ENCODE assay signal across 25 cellular contexts in genomic region chr1:21680918-21681317, GRCh38. TPM values are rescaled to one million over a fixed set of nuclear protein-coding genes. Genes with fewer than 3 reads are reported as not detected.
DNase-seq lines count a peak whose midpoint lies in the region; TF ChIP-seq lines count a peak whose summit lies in the region.
"Had no signal": no experiment of that assay in that cellular context is flagged by ENCODE, and none has a peak within 500 bp of the region (broad histone marks: within the 10 kb centered on the region; RNA-seq: fewer than 3 reads in every experiment).

No MANE protein-coding gene starts in this region.

- H3K27me3 Mint-ChIP-seq in glutamatergic neuron (ENCODE audit: unreplicated experiment), result peaks cover 6% of the 10 kb centered on the region
- H3K27me3 Mint-ChIP-seq: activated naive CD8-positive, alpha-beta T cell; CD4-positive, CD25-positive, alpha-beta regulatory T cell; stimulated activated memory B cell treated with anti-CD40 and anti-IgM and Interleukin-4, amounts not matched to agents 10 μg/mL and 1 μg/mL and 100 μg/mL, for 72 hours had no signal

- intact Hi-C loops in testis (cut with DNase I; ENCODE audit: low total_unique reads), result no loop called here

- peak; percentile 84 for DNase-seq in AG20443 (ENCODE audit: low spot score)
- peak; percentile 29 for DNase-seq in HCEC 1CT
- peak; percentile 20 for DNase-seq in amniotic stem cell (lab: John Stamatoyannopoulos, UW)
- no peak for DNase-seq in glutamatergic neuron
- DNase-seq in DMS53 treated with DMSO at 0.1 percent for 48 hours (lab: John Stamatoyannopoulos, UW; ENCODE audit: unreplicated experiment), result no peak
- no peak for DNase-seq in NCI-H2196 treated with DMSO at 0.1 percent for 48 hours (lab: John Stamatoyannopoulos, UW; ENCODE audit: unreplicated experiment)
- no peak for DNase-seq in testis
- DNase-seq in COLO668 (lab: John Stamatoyannopoulos, UW; ENCODE audit: unreplicated experiment), result no peak
- DNase-seq: ACHN; body of pancreas; DMS 273 treated with DMSO at 0.1 percent for 48 hours; gastrocnemius medialis; GOT3; hypothalamus; MV-4-11; natural killer cell; NCI-H526; ovary; stimulated activated CD4-positive, alpha-beta T cell treated with anti-CD3 and anti-CD28 coated beads, Interleukin-4, amount 100 ng/mL, for 1 hour; uterus had no signal

- H3K4me3 ChIP-seq in testis, result no peak overlapping the region
- H3K4me3 ChIP-seq: body of pancreas, gastrocnemius medialis, ovary, suprapubic skin, uterus had no signal

- TF ChIP-seq POLR2A in testis (IDR thresholded peaks at IDR 0.05), result no peak

- H3K27me3 ChIP-seq in testis, result no peaks in the 10 kb centered on the region
- H3K27me3 ChIP-seq: body of pancreas, gastrocnemius medialis, ovary, suprapubic skin, uterus had no signal

- H3K4me1 ChIP-seq in testis, result no peaks in the 10 kb centered on the region
- H3K4me1 ChIP-seq: body of pancreas, gastrocnemius medialis, suprapubic skin, uterus had no signal

- 60 to 70% methylated on average over 3 of the region's 3 CpGs for WGBS in testis, 2 donors

- H3K9me3 Mint-ChIP-seq in glutamatergic neuron (ENCODE audit: unreplicated experiment), result peaks cover 5% of the 10 kb centered on the region
- H3K9me3 Mint-ChIP-seq: CD4-positive, CD25-positive, alpha-beta regulatory T cell; natural killer cell; stimulated activated memory B cell treated with anti-CD40 and anti-IgM and Interleukin-4, amounts not matched to agents 10 μg/mL and 1 μg/mL and 100 μg/mL, for 72 hours had no signal

- H3K4me3 Mint-ChIP-seq in glutamatergic neuron (ENCODE audit: unreplicated experiment), result no peak overlapping the region
- H3K4me3 Mint-ChIP-seq: activated naive CD8-positive, alpha-beta T cell; CD4-positive, CD25-positive, alpha-beta regulatory T cell; natural killer cell; stimulated activated memory B cell treated with anti-CD40 and anti-IgM and Interleukin-4, amounts not matched to agents 10 μg/mL and 1 μg/mL and 100 μg/mL, for 72 hours had no signal

- peaks cover 5% of the 10 kb centered on the region for H3K4me1 Mint-ChIP-seq in glutamatergic neuron (ENCODE audit: low read depth, unreplicated experiment)
- H3K4me1 Mint-ChIP-seq: natural killer cell; stimulated activated memory B cell treated with anti-CD40 and anti-IgM and Interleukin-4, amounts not matched to agents 10 μg/mL and 1 μg/mL and 100 μg/mL, for 72 hours had no signal

- TF ChIP-seq CTCF in glutamatergic neuron (IDR thresholded peaks at IDR 0.05; ENCODE audit: partially characterized antibody, unreplicated experiment), result no peak
- TF ChIP-seq CTCF in testis (IDR thresholded peaks at IDR 0.05), result no peak

- H3K36me3 Mint-ChIP-seq in glutamatergic neuron (ENCODE audit: unreplicated experiment), result peaks cover 10% of the 10 kb centered on the region

- no peaks in the 10 kb centered on the region for H3K9me3 ChIP-seq in testis
- H3K9me3 ChIP-seq: body of pancreas, gastrocnemius medialis, ovary, suprapubic skin had no signal

- H3K36me3 ChIP-seq in testis (ENCODE audit: low read depth, missing control alignments), result peaks cover 4% of the 10 kb centered on the region
- H3K36me3 ChIP-seq: ovary, uterus had no signal

- H3K27ac ChIP-seq in testis, result no peak overlapping the region
- H3K27ac ChIP-seq: body of pancreas, epithelial cell of prostate, gastrocnemius medialis, ovary, suprapubic skin, uterus had no signal

- peak overlapping the region; percentile 15 for H3K27ac Mint-ChIP-seq in glutamatergic neuron (ENCODE audit: unreplicated experiment)
- H3K27ac Mint-ChIP-seq: natural killer cell; stimulated activated memory B cell treated with anti-CD40 and anti-IgM and Interleukin-4, amounts not matched to agents 10 μg/mL and 1 μg/mL and 100 μg/mL, for 72 hours had no signal

RNA-seq across cellular contexts. Expression of gene RAP1GAP, which starts 11.8 kb away (rescaled TPM):
- 4.8 TPM for total RNA-seq in glutamatergic neuron (ENCODE audit: unreplicated experiment)
- 1 to 10 TPM; 8.0 to 8.4 TPM for total RNA-seq in testis
- 7.4 TPM for polyA plus RNA-seq in testis (ENCODE audit: insufficient read depth, low read depth, low replicate concordance)
- polyA plus RNA-seq: CD4-positive, CD25-positive, alpha-beta regulatory T cell had no signal

Comparison
In these comparisons a context has a peak if more than half of its experiments do, and no peak if none do; other contexts are left out.
1. DNase-seq: peak in AG20443 (single experiment), HCEC 1CT (single experiment) and amniotic stem cell (single experiment); none in glutamatergic neuron (single experiment), DMS53 treated with DMSO at 0.1 percent for 48 hours (single experiment), NCI-H2196 treated with DMSO at 0.1 percent for 48 hours (single experiment), testis (single experiment) and COLO668 (single experiment).